8 cellular contexts compared by ENCODE assay signal in the genomic region with DNA sequence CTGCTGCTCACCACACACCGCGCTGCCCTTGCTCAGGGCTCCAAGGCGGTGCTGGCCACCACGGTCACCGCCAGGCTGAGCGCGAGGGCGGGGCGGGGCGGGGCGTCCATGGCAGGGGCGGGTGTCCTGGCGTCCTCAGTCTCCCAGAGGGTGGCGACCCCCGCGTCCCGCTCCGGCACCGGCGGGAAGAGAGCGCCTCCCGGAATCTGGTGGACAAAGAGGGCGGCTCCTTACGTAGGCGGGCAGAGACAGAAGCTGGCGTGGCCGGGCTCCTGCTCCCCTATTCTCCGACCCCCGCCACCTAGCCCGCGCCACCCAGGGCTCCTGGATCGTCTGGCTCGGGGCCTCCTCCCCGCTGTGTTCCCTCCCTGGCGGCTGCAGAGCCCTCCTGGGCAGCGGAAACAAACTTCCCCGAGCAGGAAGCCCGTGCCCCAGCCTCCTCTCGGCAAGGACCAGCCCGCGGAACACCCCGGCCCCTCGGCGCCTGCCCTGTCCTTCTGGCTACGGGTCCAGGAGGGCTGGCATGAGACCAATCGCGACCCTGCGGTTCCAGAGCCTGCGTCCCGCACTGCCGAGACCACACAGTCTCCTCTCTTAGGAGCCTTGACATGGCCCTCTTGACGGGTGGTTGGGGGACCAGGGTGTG.
A peak's percentile ranks its signal among the peaks of the same experiment; 100 is the strongest.
DNase-seq lines count a peak whose midpoint lies in the region; ATAC-seq and TF ChIP-seq lines count a peak whose summit lies in the region.

No MANE protein-coding gene starts in this region.

- peaks cover 77% of the 10 kb centered on the region for H3K27me3 ChIP-seq in left ventricle myocardium inferior (ENCODE audit: low read depth)

- H3K36me3 ChIP-seq in left ventricle myocardium inferior: no peaks in the 10 kb centered on the region

- TF ChIP-seq CTCF in activated B cell treated with CpG ODN at 0.5 μM for 24 hours (IDR thresholded peaks at IDR 0.05): no peak
- no peak for TF ChIP-seq CTCF in left ventricle myocardium inferior (IDR thresholded peaks at IDR 0.05; ENCODE audit: borderline replicate concordance)
- TF ChIP-seq CTCF in retinal pigment epithelial cell (conservative IDR thresholded peaks at IDR 0.05; ENCODE audit: low read depth, low read length): no peak

- H3K27ac Mint-ChIP-seq in activated B cell treated with CpG ODN at 0.5 μM for 24 hours: no peak overlapping the region

- no peaks in the 10 kb centered on the region for H3K4me1 Mint-ChIP-seq in activated B cell treated with CpG ODN at 0.5 μM for 24 hours

- no peaks in the 10 kb centered on the region for H3K9me3 ChIP-seq in left ventricle myocardium inferior (replicated peaks)

- peaks cover 18% of the 10 kb centered on the region for H3K27me3 Mint-ChIP-seq in activated B cell treated with CpG ODN at 0.5 μM for 24 hours

- peak; percentile 18 for DNase-seq in stimulated activated CD4-positive, alpha-beta T cell treated with anti-CD3 and anti-CD28 coated beads, Interleukin-15, amount 100 ng/mL, for 24 hours
- DNase-seq in stimulated activated CD4-positive, alpha-beta T cell treated with anti-CD3 and anti-CD28 coated beads, Interleukin-4, amount 100 ng/mL, for 1 hour: no peak
- DNase-seq in activated B cell treated with CpG ODN at 0.5 μM for 24 hours (no peak), left ventricle myocardium inferior (no peak), retinal pigment epithelial cell (ENCODE audit: low read depth) (peak; percentile 4), SKM-1 (lab: John Stamatoyannopoulos, UW; ENCODE audit: unreplicated experiment) (no peak), NCI-H2107 treated with DMSO at 0.1 percent for 48 hours (lab: John Stamatoyannopoulos, UW; ENCODE audit: unreplicated experiment) (no peak)

- peak overlapping the region; percentile 28 for H3K4me3 Mint-ChIP-seq in activated B cell treated with CpG ODN at 0.5 μM for 24 hours

- TF ChIP-seq POLR2A in GM18505 (IDR thresholded peaks at IDR 0.05; ENCODE audit: borderline replicate concordance, extremely low read depth, insufficient read depth, insufficient read length): no peak

- POLR2A ChIA-PET in activated B cell treated with CpG ODN at 0.5 μM for 24 hours (lab: Charles Lee): no interaction called here

- no peak overlapping the region for H3K27ac ChIP-seq in left ventricle myocardium inferior (replicated peaks)

- H3K9me3 Mint-ChIP-seq in activated B cell treated with CpG ODN at 0.5 μM for 24 hours: no peaks in the 10 kb centered on the region

- H3K4me3 ChIP-seq in left ventricle myocardium inferior: peak overlapping the region; percentile 69
- H3K4me3 ChIP-seq in retinal pigment epithelial cell (ENCODE audit: low read length): peak overlapping the region; percentile 64

- no peaks in the 10 kb centered on the region for H3K36me3 Mint-ChIP-seq in activated B cell treated with CpG ODN at 0.5 μM for 24 hours (ENCODE audit: low read depth)

- CTCF ChIA-PET in activated B cell treated with CpG ODN at 0.5 μM for 24 hours (lab: Charles Lee): no interaction called here

- H3K4me1 ChIP-seq in left ventricle myocardium inferior: peaks cover 12% of the 10 kb centered on the region

- intact Hi-C loops in activated B cell treated with CpG ODN at 0.5 μM for 24 hours (cut with micrococcal nuclease): no loop called here
- intact Hi-C loops in left ventricle myocardium inferior (cut with micrococcal nuclease): no loop called here

- no peak for ATAC-seq in activated B cell treated with CpG ODN at 0.5 μM for 24 hours (ENCODE audit: low read depth)
- no peak for ATAC-seq in GM18505 (IDR thresholded peaks at IDR 0.05; ENCODE audit: unreplicated experiment)

Comparison
In these comparisons a context has a peak if more than half of its experiments do, and no peak if none do; other contexts are left out.
1. DNase-seq: peak in stimulated activated CD4-positive, alpha-beta T cell treated with anti-CD3 and anti-CD28 coated beads, Interleukin-15, amount 100 ng/mL, for 24 hours (single experiment) and retinal pigment epithelial cell (single experiment); none in stimulated activated CD4-positive, alpha-beta T cell treated with anti-CD3 and anti-CD28 coated beads, Interleukin-4, amount 100 ng/mL, for 1 hour (single experiment), activated B cell treated with CpG ODN at 0.5 μM for 24 hours (single experiment), left ventricle myocardium inferior (single experiment), SKM-1 (single experiment) and NCI-H2107 treated with DMSO at 0.1 percent for 48 hours (single experiment).